ENCODE assay signal across 32 cellular contexts in genomic region chr4:175062183-175062592, GRCh38.
"Had no signal": no experiment of that assay in that cellular context is flagged by ENCODE, and none has a peak within 500 bp of the region (broad histone marks: within the 10 kb centered on the region; RNA-seq: fewer than 3 reads in every experiment).

No MANE protein-coding gene starts in this region.

- DNase-seq: activated CD4-positive, alpha-beta T cell treated with anti-CD3 and anti-CD28 coated beads, Interleukin-2, amount 10 ng/mL, durations not matched to agents 7 days and 5 days; activated CD8-positive, alpha-beta T cell treated with anti-CD3 and anti-CD28 coated beads for 36 hours; activated gamma-delta T cell treated with Interleukin-2 at 50 U/mL for 16 hours; activated naive CD4-positive, alpha-beta T cell treated with anti-CD3 and anti-CD28 coated beads, Interleukin-2, amount 50 U/mL, for 16 hours; activated naive CD8-positive, alpha-beta T cell treated with anti-CD3 and anti-CD28 coated beads, Interleukin-2, amount 50 U/mL, for 24 hours; activated T-cell treated with anti-CD3 and anti-CD28 coated beads, Interleukin-2, amount 50 U/mL, for 4 hours; amygdala; central memory CD4-positive, alpha-beta T cell; endodermal cell; foreskin fibroblast; heart right ventricle; left ventricle myocardium inferior; mesendoderm; ovary; retina; stimulated activated CD4-positive, alpha-beta T cell treated with anti-CD3 and anti-CD28 coated beads, Interleukin-15, amount 100 ng/mL, for 24 hours; stimulated activated CD4-positive, alpha-beta T cell treated with anti-CD3 and anti-CD28 coated beads, Interleukin-2, amount 100 ng/mL, for 24 hours; stimulated activated naive CD4-positive, alpha-beta T cell treated with Interleukin-2 at 50 U/mL for 16 hours; T-helper 17 cell; T1000; testis; WERI-Rb-1 had no signal

- H3K4me1 Mint-ChIP-seq: activated CD4-positive, alpha-beta T cell treated with anti-CD3 and anti-CD28 coated beads, Interleukin-2, amount 10 ng/mL, durations not matched to agents 7 days and 5 days; activated naive CD8-positive, alpha-beta T cell treated with anti-CD3 and anti-CD28 coated beads, Interleukin-2, amount 50 U/mL, for 24 hours; activated T-helper 17 cell treated with anti-CD3 and anti-CD28 coated beads, Interleukin-2, amount 50 U/mL, for 72 hours; endodermal cell; T-helper 17 cell had no signal

- H3K4me1 ChIP-seq: breast epithelium, heart right ventricle, left ventricle myocardium inferior, prostate gland, testis had no signal

- H3K4me3 Mint-ChIP-seq: activated CD4-positive, alpha-beta T cell treated with anti-CD3 and anti-CD28 coated beads, Interleukin-2, amount 10 ng/mL, durations not matched to agents 7 days and 5 days; activated CD8-positive, alpha-beta T cell treated with anti-CD3 and anti-CD28 coated beads for 36 hours; activated naive CD8-positive, alpha-beta T cell treated with anti-CD3 and anti-CD28 coated beads, Interleukin-2, amount 50 U/mL, for 24 hours; activated T-cell treated with anti-CD3 and anti-CD28 coated beads, Interleukin-2, amount 50 U/mL, for 4 hours; activated T-helper 17 cell treated with anti-CD3 and anti-CD28 coated beads, Interleukin-2, amount 50 U/mL, for 72 hours; dendritic cell treated with granulocyte-macrophage colony-stimulating factor and Interleukin-4, amounts not matched to agents 40 ng/mL and 50 ng/mL, for 4 days; endodermal cell; nephron; T-helper 17 cell; type B pancreatic cell had no signal

- H3K27ac Mint-ChIP-seq: activated CD4-positive, alpha-beta T cell treated with anti-CD3 and anti-CD28 coated beads, Interleukin-2, amount 10 ng/mL, durations not matched to agents 7 days and 5 days; activated CD8-positive, alpha-beta T cell treated with anti-CD3 and anti-CD28 coated beads for 36 hours; activated naive CD8-positive, alpha-beta T cell treated with anti-CD3 and anti-CD28 coated beads, Interleukin-2, amount 50 U/mL, for 24 hours; activated T-helper 17 cell treated with anti-CD3 and anti-CD28 coated beads, Interleukin-2, amount 50 U/mL, for 72 hours; dendritic cell treated with granulocyte-macrophage colony-stimulating factor and Interleukin-4, amounts not matched to agents 40 ng/mL and 50 ng/mL, for 4 days; endodermal cell; nephron; T-helper 17 cell; type B pancreatic cell had no signal

- H3K27ac ChIP-seq: breast epithelium, heart right ventricle, left ventricle myocardium inferior, neutrophil, ovary, prostate gland, testis, WERI-Rb-1 had no signal

- H3K27me3 Mint-ChIP-seq: activated CD4-positive, alpha-beta T cell treated with anti-CD3 and anti-CD28 coated beads, Interleukin-2, amount 10 ng/mL, durations not matched to agents 7 days and 5 days; activated CD8-positive, alpha-beta T cell treated with anti-CD3 and anti-CD28 coated beads for 36 hours; activated naive CD8-positive, alpha-beta T cell treated with anti-CD3 and anti-CD28 coated beads, Interleukin-2, amount 50 U/mL, for 24 hours; activated T-helper 17 cell treated with anti-CD3 and anti-CD28 coated beads, Interleukin-2, amount 50 U/mL, for 72 hours; dendritic cell treated with granulocyte-macrophage colony-stimulating factor and Interleukin-4, amounts not matched to agents 40 ng/mL and 50 ng/mL, for 4 days; T-helper 17 cell; type B pancreatic cell had no signal

- H3K9me3 ChIP-seq: breast epithelium, neutrophil, ovary, prostate gland, testis had no signal

- H3K4me3 ChIP-seq: breast epithelium, heart right ventricle, left ventricle myocardium inferior, lung, ovary, prostate gland, testis had no signal

- H3K36me3 Mint-ChIP-seq: type B pancreatic cell had no signal

- ATAC-seq: activated CD4-positive, CD25-positive, alpha-beta regulatory T cell treated with anti-CD3 and anti-CD28 coated beads, Interleukin-2, amount 50 U/mL, for 24 hours; activated CD8-positive, alpha-beta T cell treated with anti-CD3 and anti-CD28 coated beads for 36 hours; activated naive CD8-positive, alpha-beta T cell treated with anti-CD3 and anti-CD28 coated beads, Interleukin-2, amount 50 U/mL, for 24 hours; activated T-cell treated with anti-CD3 and anti-CD28 coated beads, Interleukin-2, amount 50 U/mL, for 4 hours; activated T-helper 17 cell treated with anti-CD3 and anti-CD28 coated beads, Interleukin-2, amount 50 U/mL, for 72 hours; esophagus mucosa; T-helper 17 cell had no signal

- H3K9me3 Mint-ChIP-seq: activated CD4-positive, alpha-beta T cell treated with anti-CD3 and anti-CD28 coated beads, Interleukin-2, amount 10 ng/mL, durations not matched to agents 7 days and 5 days; endodermal cell; nephron; type B pancreatic cell had no signal

- H3K36me3 ChIP-seq: breast epithelium, heart right ventricle, left ventricle myocardium inferior, neutrophil, ovary, prostate gland, WERI-Rb-1 had no signal
